In the genomic region with DNA sequence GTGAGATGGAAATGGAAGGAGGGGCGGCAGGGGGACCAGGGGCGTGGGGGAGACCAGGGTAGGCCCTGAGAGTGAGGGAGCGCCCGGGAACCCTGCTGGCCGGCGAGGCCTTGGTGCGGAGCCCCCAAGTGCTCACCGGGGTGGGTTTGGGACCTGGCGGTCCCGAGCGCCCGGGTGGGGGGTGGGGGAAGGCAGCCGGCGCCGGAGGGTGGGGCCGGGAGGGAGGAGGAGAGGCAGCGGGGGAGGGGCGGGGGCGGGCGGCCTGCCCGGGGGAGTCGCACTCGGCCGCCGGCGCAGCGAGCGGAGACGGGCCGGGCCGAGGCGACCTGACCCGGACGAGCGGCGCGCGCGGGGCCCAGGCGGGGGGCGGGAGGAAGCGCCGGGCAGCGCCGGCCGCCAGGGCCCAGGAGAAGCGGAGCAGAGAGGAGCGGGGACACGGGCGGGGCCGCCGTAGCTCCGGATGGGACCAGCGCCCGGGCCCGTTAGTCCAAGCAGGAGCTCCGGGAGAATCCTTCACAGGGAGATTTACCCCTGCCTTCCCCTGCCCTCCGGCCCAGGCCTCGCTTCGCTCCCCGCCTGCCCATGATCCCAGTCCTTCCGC, we compare ENCODE assay signal across 8 cellular contexts. TPM values are rescaled to one million over a fixed set of nuclear protein-coding genes. Genes with fewer than 3 reads are reported as not detected.
DNase-seq lines count a peak whose midpoint lies in the region; ATAC-seq and TF ChIP-seq lines count a peak whose summit lies in the region.

A gene (plus strand): TSS at position 271 of the 601 bp plus-strand sequence. CDS start 818 bp downstream, outside the sequence.

- ATAC-seq in gastroesophageal sphincter (peak; percentile 81), HG03196 (IDR thresholded peaks at IDR 0.05; ENCODE audit: unreplicated experiment) (no peak), HG03457 (IDR thresholded peaks at IDR 0.05; ENCODE audit: unreplicated experiment) (no peak), HG02763 (IDR thresholded peaks at IDR 0.05; ENCODE audit: unreplicated experiment) (no peak), HG03097 (IDR thresholded peaks at IDR 0.05; ENCODE audit: low FRiP score, unreplicated experiment) (no peak)

- H3K36me3 ChIP-seq in SJSA1 = no peaks in the 10 kb centered on the region
- no peaks in the 10 kb centered on the region for H3K36me3 ChIP-seq in gastroesophageal sphincter
- no peaks in the 10 kb centered on the region for H3K36me3 ChIP-seq in neuron (ENCODE audit: insufficient read depth, low read length)

- H3K27ac ChIP-seq in SJSA1 = peak within 1 kb of the TSS; percentile 61; the same call in 1 of the 2 replicates
- H3K27ac ChIP-seq in gastroesophageal sphincter = peak within 1 kb of the TSS; percentile 81 to 91 (median 89)

- TF ChIP-seq POLR2A in gastroesophageal sphincter (IDR thresholded peaks at IDR 0.05) = peak; percentile 32 to 43

- H3K27me3 ChIP-seq in SJSA1 (replicated peaks) (no peaks in the 10 kb centered on the region), gastroesophageal sphincter (no peaks in the 10 kb centered on the region), neuron (ENCODE audit: insufficient read depth, low read length) (peaks cover 3% of the 10 kb centered on the region)

- DNase-seq in AG08396 (ENCODE audit: low spot score) = peak; percentile 80
- peak in 1 of 2 experiments; percentile 20 for DNase-seq in SJSA1 (ENCODE audit: low read depth in 1 of 2, low spot score in 2 of 2)

- H2AFZ ChIP-seq in neuron (ENCODE audit: low read depth, low read length) = peak within 1 kb of the TSS; percentile 10

- peak in 2 of 4 experiments; percentile 26 to 32 for TF ChIP-seq CTCF in gastroesophageal sphincter (IDR thresholded peaks at IDR 0.05)

- TF ChIP-seq EP300 in gastroesophageal sphincter (IDR thresholded peaks at IDR 0.05) = no peak

- peak within 1 kb of the TSS; percentile 47 for H3K4me3 ChIP-seq in SJSA1
- H3K4me3 ChIP-seq in gastroesophageal sphincter = peak within 1 kb of the TSS; percentile 58 to 69
- no peak within 1 kb of the TSS for H3K4me3 ChIP-seq in neuron (ENCODE audit: low read length)

- H3K4me1 ChIP-seq in SJSA1 (replicated peaks) = peaks cover 45% of the 10 kb centered on the region
- H3K4me1 ChIP-seq in gastroesophageal sphincter = peaks cover 5 to 54% (median 34%) of the 10 kb centered on the region in 3 donors
- H3K4me1 ChIP-seq in neuron (ENCODE audit: insufficient read depth, low read length) = peaks cover 7% of the 10 kb centered on the region

- WGBS in gastroesophageal sphincter (ENCODE audit: low coverage in 1 of 2), 2 donors = 0 to 9% methylated on average over 1 to 7 of the region's 62 CpGs

- H3K9me3 ChIP-seq in SJSA1 (replicated peaks) (no peaks in the 10 kb centered on the region), gastroesophageal sphincter (no peaks in the 10 kb centered on the region), neuron (ENCODE audit: low read length) (no peaks in the 10 kb centered on the region)

RNA-seq across cellular contexts. Expression of the gene that starts here (rescaled TPM):
- total RNA-seq in SJSA1 (2014; rRNA removed; shearing (Covaris generic)) = 1.5 and 3.9 TPM in 2 replicates
- total RNA-seq in gastroesophageal sphincter = 10 to 100 TPM; 12.7 to 39.3 (median 34.5) TPM
